Comparison of ENCODE assay signal across 8 cellular contexts in the genomic region with DNA sequence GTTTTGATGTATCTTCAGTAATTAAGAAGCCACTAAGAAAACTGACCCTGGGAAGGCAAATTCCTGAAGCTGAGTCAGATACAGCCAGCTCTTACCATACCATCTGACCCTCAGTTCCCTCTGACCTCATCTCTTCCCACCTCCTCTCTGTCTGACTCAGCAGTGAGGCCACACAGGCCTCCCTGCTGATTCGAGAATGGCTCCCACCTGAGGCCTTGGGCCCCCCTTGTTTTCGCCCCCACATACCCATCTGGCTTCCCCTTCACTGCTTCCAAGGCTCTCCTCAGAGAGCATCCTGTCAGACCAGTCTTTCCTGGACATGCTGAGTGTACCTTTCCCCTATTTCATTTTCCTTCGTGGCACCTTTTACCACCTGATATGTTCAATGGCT.
DNase-seq lines count a peak whose midpoint lies in the region; ATAC-seq and TF ChIP-seq lines count a peak whose summit lies in the region.

No MANE protein-coding gene starts in this region.

- no peak for DNase-seq in natural killer cell treated with Interleukin-12 subunit alpha and Interleukin-12 subunit beta and Interleukin-15 and Interleukin-18, amount 100 ng/mL, for 72 hours (ENCODE audit: low spot score)
- DNase-seq in natural killer cell (no peak), foreskin keratinocyte (peak; percentile 95 to 97), NOMO-1 treated with DMSO at 0.1 percent for 48 hours (lab: John Stamatoyannopoulos, UW; ENCODE audit: unreplicated experiment) (no peak), SK-N-DZ (ENCODE audit: low spot score) (no peak)

- peaks cover 7% of the 10 kb centered on the region in 2 donors for H3K27me3 Mint-ChIP-seq in natural killer cell treated with Interleukin-12 subunit alpha and Interleukin-12 subunit beta and Interleukin-15 and Interleukin-18, amount 100 ng/mL, for 72 hours
- peaks cover 0 to 6% of the 10 kb centered on the region in 2 donors for H3K27me3 Mint-ChIP-seq in natural killer cell (ENCODE audit: low read depth in 2 of 2)

- H3K27ac Mint-ChIP-seq in natural killer cell treated with Interleukin-12 subunit alpha and Interleukin-12 subunit beta and Interleukin-15 and Interleukin-18, amount 100 ng/mL, for 72 hours: peak overlapping the region in 1 of 2 donors; percentile 36
- peak overlapping the region in 1 of 2 donors; percentile 24 for H3K27ac Mint-ChIP-seq in natural killer cell

- no peaks in the 10 kb centered on the region for H3K9me3 ChIP-seq in skeletal muscle satellite cell (replicated peaks; ENCODE audit: low read length)

- no peaks in the 10 kb centered on the region for H3K36me3 Mint-ChIP-seq in natural killer cell treated with Interleukin-12 subunit alpha and Interleukin-12 subunit beta and Interleukin-15 and Interleukin-18, amount 100 ng/mL, for 72 hours
- no peaks in the 10 kb centered on the region for H3K36me3 Mint-ChIP-seq in natural killer cell

- H3K4me1 ChIP-seq in foreskin keratinocyte: peaks cover 16% of the 10 kb centered on the region
- peaks cover 45% of the 10 kb centered on the region for H3K4me1 ChIP-seq in skeletal muscle satellite cell (ENCODE audit: control insufficient read depth, insufficient read depth, low read length)

- TF ChIP-seq CTCF in natural killer cell (IDR thresholded peaks at IDR 0.05): no peak
- TF ChIP-seq CTCF in foreskin keratinocyte (conservative IDR thresholded peaks at IDR 0.05): no peak

- H3K9me3 Mint-ChIP-seq in natural killer cell treated with Interleukin-12 subunit alpha and Interleukin-12 subunit beta and Interleukin-15 and Interleukin-18, amount 100 ng/mL, for 72 hours: peaks cover 3% of the 10 kb centered on the region
- H3K9me3 Mint-ChIP-seq in natural killer cell: no peaks in the 10 kb centered on the region

- peak overlapping the region; percentile 58 for H3K4me3 ChIP-seq in skeletal muscle satellite cell (ENCODE audit: low read length)

- H3K36me3 ChIP-seq in skeletal muscle satellite cell (ENCODE audit: insufficient read depth, low read length): no peaks in the 10 kb centered on the region

- peak overlapping the region; percentile 81 for H3K9ac ChIP-seq in skeletal muscle satellite cell (ENCODE audit: low read depth, low read length)

- peak overlapping the region; percentile 77 for H3K4me2 ChIP-seq in skeletal muscle satellite cell (ENCODE audit: low read length)

- H3K27ac ChIP-seq in foreskin keratinocyte: peak overlapping the region; percentile 82

- peaks cover 5 to 6% of the 10 kb centered on the region in 2 donors for H3K4me1 Mint-ChIP-seq in natural killer cell treated with Interleukin-12 subunit alpha and Interleukin-12 subunit beta and Interleukin-15 and Interleukin-18, amount 100 ng/mL, for 72 hours (ENCODE audit: low read depth in 2 of 2)
- H3K4me1 Mint-ChIP-seq in natural killer cell: peaks cover 0 to 6% of the 10 kb centered on the region in 2 donors

- ATAC-seq in natural killer cell treated with Interleukin-12 subunit alpha and Interleukin-12 subunit beta and Interleukin-15 and Interleukin-18, amount 100 ng/mL, for 72 hours: peak; percentile 74 to 84
- no peak for ATAC-seq in natural killer cell
- peak; percentile 96 for ATAC-seq in HG03039 (IDR thresholded peaks at IDR 0.05; ENCODE audit: unreplicated experiment)
- peak; percentile 98 for ATAC-seq in SK-N-SH treated with all-trans-retinoic acid at 6 μM for 48 hours
- ATAC-seq in foreskin keratinocyte: peak; percentile 97

- no peak overlapping the region for H3K4me3 Mint-ChIP-seq in natural killer cell treated with Interleukin-12 subunit alpha and Interleukin-12 subunit beta and Interleukin-15 and Interleukin-18, amount 100 ng/mL, for 72 hours
- no peak overlapping the region for H3K4me3 Mint-ChIP-seq in natural killer cell

- intact Hi-C loops in natural killer cell (cut with micrococcal nuclease): no loop called here

- H3K27me3 ChIP-seq in foreskin keratinocyte (no peaks in the 10 kb centered on the region), skeletal muscle satellite cell (ENCODE audit: control insufficient read depth, insufficient read depth, low read length) (no peaks in the 10 kb centered on the region)

TF ChIP-seq in SK-N-SH treated with all-trans-retinoic acid at 6 μM for 48 hours, 23 proteins besides CTCF, POLR2A, EP300 and RAD21 (continues in another document):
- TF ChIP-seq, protein P1, sequence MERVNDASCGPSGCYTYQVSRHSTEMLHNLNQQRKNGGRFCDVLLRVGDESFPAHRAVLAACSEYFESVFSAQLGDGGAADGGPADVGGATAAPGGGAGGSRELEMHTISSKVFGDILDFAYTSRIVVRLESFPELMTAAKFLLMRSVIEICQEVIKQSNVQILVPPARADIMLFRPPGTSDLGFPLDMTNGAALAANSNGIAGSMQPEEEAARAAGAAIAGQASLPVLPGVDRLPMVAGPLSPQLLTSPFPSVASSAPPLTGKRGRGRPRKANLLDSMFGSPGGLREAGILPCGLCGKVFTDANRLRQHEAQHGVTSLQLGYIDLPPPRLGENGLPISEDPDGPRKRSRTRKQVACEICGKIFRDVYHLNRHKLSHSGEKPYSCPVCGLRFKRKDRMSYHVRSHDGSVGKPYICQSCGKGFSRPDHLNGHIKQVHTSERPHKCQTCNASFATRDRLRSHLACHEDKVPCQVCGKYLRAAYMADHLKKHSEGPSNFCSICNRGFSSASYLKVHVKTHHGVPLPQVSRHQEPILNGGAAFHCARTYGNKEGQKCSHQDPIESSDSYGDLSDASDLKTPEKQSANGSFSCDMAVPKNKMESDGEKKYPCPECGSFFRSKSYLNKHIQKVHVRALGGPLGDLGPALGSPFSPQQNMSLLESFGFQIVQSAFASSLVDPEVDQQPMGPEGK (CRISPR knock-in tag; IDR thresholded peaks at IDR 0.05; ENCODE audit: borderline replicate concordance): no peak
- TF ChIP-seq, protein P2, sequence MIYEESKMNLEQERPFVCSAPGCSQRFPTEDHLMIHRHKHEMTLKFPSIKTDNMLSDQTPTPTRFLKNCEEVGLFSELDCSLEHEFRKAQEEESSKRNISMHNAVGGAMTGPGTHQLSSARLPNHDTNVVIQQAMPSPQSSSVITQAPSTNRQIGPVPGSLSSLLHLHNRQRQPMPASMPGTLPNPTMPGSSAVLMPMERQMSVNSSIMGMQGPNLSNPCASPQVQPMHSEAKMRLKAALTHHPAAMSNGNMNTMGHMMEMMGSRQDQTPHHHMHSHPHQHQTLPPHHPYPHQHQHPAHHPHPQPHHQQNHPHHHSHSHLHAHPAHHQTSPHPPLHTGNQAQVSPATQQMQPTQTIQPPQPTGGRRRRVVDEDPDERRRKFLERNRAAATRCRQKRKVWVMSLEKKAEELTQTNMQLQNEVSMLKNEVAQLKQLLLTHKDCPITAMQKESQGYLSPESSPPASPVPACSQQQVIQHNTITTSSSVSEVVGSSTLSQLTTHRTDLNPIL (CRISPR knock-in tag; IDR thresholded peaks at IDR 0.05; ENCODE audit: low read depth): no peak
- TF ChIP-seq ZFP30 (CRISPR knock-in tag; IDR thresholded peaks at IDR 0.05) (no peak), ARNTL (CRISPR knock-in tag; IDR thresholded peaks at IDR 0.05; ENCODE audit: borderline replicate concordance, low read depth) (no peak), RARB (CRISPR knock-in tag; IDR thresholded peaks at IDR 0.05) (no peak), ZFP3 (CRISPR knock-in tag; IDR thresholded peaks at IDR 0.05) (no peak), GLIS3 (CRISPR knock-in tag; IDR thresholded peaks at IDR 0.05) (no peak), ZNF70 (CRISPR knock-in tag; IDR thresholded peaks at IDR 0.05) (no peak), OSR1 (CRISPR knock-in tag; IDR thresholded peaks at IDR 0.05) (no peak), ESRRG (CRISPR knock-in tag; IDR thresholded peaks at IDR 0.05) (no peak), ISL1 (CRISPR knock-in tag; IDR thresholded peaks at IDR 0.05) (no peak), BACH2 (CRISPR knock-in tag; IDR thresholded peaks at IDR 0.05; ENCODE audit: borderline replicate concordance) (no peak), ZC3H10 (CRISPR knock-in tag; IDR thresholded peaks at IDR 0.05) (no peak), PPARA (CRISPR knock-in tag; IDR thresholded peaks at IDR 0.05; ENCODE audit: borderline replicate concordance) (no peak)
- TF ChIP-seq, protein P3, sequence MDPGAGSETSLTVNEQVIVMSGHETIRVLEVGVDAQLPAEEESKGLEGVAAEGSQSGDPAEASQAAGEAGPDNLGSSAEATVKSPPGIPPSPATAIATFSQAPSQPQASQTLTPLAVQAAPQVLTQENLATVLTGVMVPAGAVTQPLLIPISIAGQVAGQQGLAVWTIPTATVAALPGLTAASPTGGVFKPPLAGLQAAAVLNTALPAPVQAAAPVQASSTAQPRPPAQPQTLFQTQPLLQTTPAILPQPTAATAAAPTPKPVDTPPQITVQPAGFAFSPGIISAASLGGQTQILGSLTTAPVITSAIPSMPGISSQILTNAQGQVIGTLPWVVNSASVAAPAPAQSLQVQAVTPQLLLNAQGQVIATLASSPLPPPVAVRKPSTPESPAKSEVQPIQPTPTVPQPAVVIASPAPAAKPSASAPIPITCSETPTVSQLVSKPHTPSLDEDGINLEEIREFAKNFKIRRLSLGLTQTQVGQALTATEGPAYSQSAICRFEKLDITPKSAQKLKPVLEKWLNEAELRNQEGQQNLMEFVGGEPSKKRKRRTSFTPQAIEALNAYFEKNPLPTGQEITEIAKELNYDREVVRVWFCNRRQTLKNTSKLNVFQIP (CRISPR knock-in tag; IDR thresholded peaks at IDR 0.05; ENCODE audit: borderline replicate concordance, low read depth): no peak
- TF ChIP-seq, protein P4, sequence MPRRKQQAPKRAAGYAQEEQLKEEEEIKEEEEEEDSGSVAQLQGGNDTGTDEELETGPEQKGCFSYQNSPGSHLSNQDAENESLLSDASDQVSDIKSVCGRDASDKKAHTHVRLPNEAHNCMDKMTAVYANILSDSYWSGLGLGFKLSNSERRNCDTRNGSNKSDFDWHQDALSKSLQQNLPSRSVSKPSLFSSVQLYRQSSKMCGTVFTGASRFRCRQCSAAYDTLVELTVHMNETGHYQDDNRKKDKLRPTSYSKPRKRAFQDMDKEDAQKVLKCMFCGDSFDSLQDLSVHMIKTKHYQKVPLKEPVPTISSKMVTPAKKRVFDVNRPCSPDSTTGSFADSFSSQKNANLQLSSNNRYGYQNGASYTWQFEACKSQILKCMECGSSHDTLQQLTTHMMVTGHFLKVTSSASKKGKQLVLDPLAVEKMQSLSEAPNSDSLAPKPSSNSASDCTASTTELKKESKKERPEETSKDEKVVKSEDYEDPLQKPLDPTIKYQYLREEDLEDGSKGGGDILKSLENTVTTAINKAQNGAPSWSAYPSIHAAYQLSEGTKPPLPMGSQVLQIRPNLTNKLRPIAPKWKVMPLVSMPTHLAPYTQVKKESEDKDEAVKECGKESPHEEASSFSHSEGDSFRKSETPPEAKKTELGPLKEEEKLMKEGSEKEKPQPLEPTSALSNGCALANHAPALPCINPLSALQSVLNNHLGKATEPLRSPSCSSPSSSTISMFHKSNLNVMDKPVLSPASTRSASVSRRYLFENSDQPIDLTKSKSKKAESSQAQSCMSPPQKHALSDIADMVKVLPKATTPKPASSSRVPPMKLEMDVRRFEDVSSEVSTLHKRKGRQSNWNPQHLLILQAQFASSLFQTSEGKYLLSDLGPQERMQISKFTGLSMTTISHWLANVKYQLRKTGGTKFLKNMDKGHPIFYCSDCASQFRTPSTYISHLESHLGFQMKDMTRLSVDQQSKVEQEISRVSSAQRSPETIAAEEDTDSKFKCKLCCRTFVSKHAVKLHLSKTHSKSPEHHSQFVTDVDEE (CRISPR knock-in tag; IDR thresholded peaks at IDR 0.05): no peak

Comparison
In these comparisons a context has a peak if more than half of its experiments do, and no peak if none do; other contexts are left out.
1. ATAC-seq: peak in natural killer cell treated with Interleukin-12 subunit alpha and Interleukin-12 subunit beta and Interleukin-15 and Interleukin-18, amount 100 ng/mL, for 72 hours (2 of 2), HG03039 (single experiment), SK-N-SH treated with all-trans-retinoic acid at 6 μM for 48 hours (single experiment) and foreskin keratinocyte (single experiment); none in natural killer cell (0 of 3).
2. DNase-seq: peak in foreskin keratinocyte (2 of 2); none in natural killer cell treated with Interleukin-12 subunit alpha and Interleukin-12 subunit beta and Interleukin-15 and Interleukin-18, amount 100 ng/mL, for 72 hours (single experiment), natural killer cell (single experiment), NOMO-1 treated with DMSO at 0.1 percent for 48 hours (single experiment) and SK-N-DZ (single experiment).